In genomic region chr21:15848632-15849031, GRCh38 we compare ENCODE assay signal across 15 cellular contexts.
A peak's percentile ranks its signal among the peaks of the same experiment; 100 is the strongest.
DNase-seq lines count a peak whose midpoint lies in the region; ATAC-seq, FAIRE-seq and TF ChIP-seq lines count a peak whose summit lies in the region.
"Had no signal": no experiment of that assay in that cellular context is flagged by ENCODE, and none has a peak within 500 bp of the region (broad histone marks: within the 10 kb centered on the region; RNA-seq: fewer than 3 reads in every experiment).

No MANE protein-coding gene starts in this region.

- no peak for TF ChIP-seq RAD21 in A549 (conservative IDR thresholded peaks at IDR 0.05 in 1 of 2, IDR thresholded peaks at IDR 0.05 in 1 of 2)

- intact Hi-C loops in right cardiac atrium (cut with DNase I) (no loop called here), thyroid gland (cut with DNase I) (no loop called here)

- H3K4me2 ChIP-seq in A549, result peak overlapping the region; percentile 62

- H3K27me3 ChIP-seq in right cardiac atrium (ENCODE audit: control insufficient read depth, insufficient read depth) (no peaks in the 10 kb centered on the region), thyroid gland (no peaks in the 10 kb centered on the region), tibial nerve (no peaks in the 10 kb centered on the region)
- H3K27me3 ChIP-seq: transverse colon had no signal

- H3K4me1 ChIP-seq in A549 (peaks cover 44% of the 10 kb centered on the region), right cardiac atrium (ENCODE audit: control insufficient read depth, insufficient read depth, low read length) (no peaks in the 10 kb centered on the region), thyroid gland (no peaks in the 10 kb centered on the region), tibial nerve (peaks cover 0 to 8% (median 0%) of the 10 kb centered on the region in 4 donors)

- TF ChIP-seq POLR2A in A549 (IDR thresholded peaks at IDR 0.05; ENCODE audit: low read length) (no peak), thyroid gland (IDR thresholded peaks at IDR 0.05) (no peak), tibial nerve (IDR thresholded peaks at IDR 0.05) (no peak)

- ATAC-seq in A549, result peak; percentile 54 to 58; a peak in 3 of 6 replicates
- no peak for ATAC-seq in right cardiac atrium
- ATAC-seq in GM21447 (IDR thresholded peaks at IDR 0.05; ENCODE audit: unreplicated experiment), result no peak

- no peak for TF ChIP-seq CTCF in A549 (IDR thresholded peaks at IDR 0.05)
- TF ChIP-seq CTCF in thyroid gland (IDR thresholded peaks at IDR 0.05), result no peak
- no peak for TF ChIP-seq CTCF in tibial nerve (IDR thresholded peaks at IDR 0.05)

- H3K36me3 ChIP-seq in thyroid gland, result no peaks in the 10 kb centered on the region
- H3K36me3 ChIP-seq in tibial nerve, result peaks cover 0 to 4% (median 0%) of the 10 kb centered on the region in 3 donors
- H3K36me3 ChIP-seq: transverse colon had no signal

- H3K9me3 ChIP-seq in A549, result no peaks in the 10 kb centered on the region
- H3K9me3 ChIP-seq in right cardiac atrium (ENCODE audit: control insufficient read depth, low read length), result no peaks in the 10 kb centered on the region
- H3K9me3 ChIP-seq in thyroid gland, result no peaks in the 10 kb centered on the region
- H3K9me3 ChIP-seq in tibial nerve, result no peaks in the 10 kb centered on the region
- H3K9me3 ChIP-seq: transverse colon had no signal

- TF ChIP-seq EP300 in A549 (IDR thresholded peaks at IDR 0.05), result no peak
- TF ChIP-seq EP300 in tibial nerve (IDR thresholded peaks at IDR 0.05), result no peak

- DNase-seq in A549 (ENCODE audit: low read depth in 1 of 2, low spot score in 1 of 2), result peak; percentile 7 to 17
- peak; percentile 47 for DNase-seq in HPDE6-E6E7 (ENCODE audit: extremely low spot score)
- DNase-seq in amniotic epithelial cell (ENCODE audit: low read depth), result peak; percentile 66
- peak; percentile 72 for DNase-seq in glomerular endothelial cell (ENCODE audit: extremely low read depth, low read depth, low spot score)
- no peak for DNase-seq in right cardiac atrium
- no peak for DNase-seq in thyroid gland
- no peak for DNase-seq in tibial nerve (ENCODE audit: low spot score in 2 of 2)
- DNase-seq: activated naive CD4-positive, alpha-beta T cell treated with anti-CD3 and anti-CD28 coated beads, Interleukin-2, amount 50 U/mL, for 16 hours; AML-193; DMS 273 treated with DMSO at 0.1 percent for 48 hours; NCI-H146; posterior cingulate gyrus; transverse colon had no signal

- WGBS in A549 (ENCODE audit: missing lambda C conversion rate), result 31% methylated on average over 3 of the region's 3 CpGs
- WGBS in right cardiac atrium, result 93% methylated on average over 3 of the region's 3 CpGs
- 96 to 99% methylated on average over 3 of the region's 3 CpGs for WGBS in thyroid gland, 2 donors
- 85% methylated on average over 3 of the region's 3 CpGs for WGBS in tibial nerve, 2 donors

- H3K4me3 ChIP-seq in A549 (no peak overlapping the region), right cardiac atrium (ENCODE audit: low read length) (no peak overlapping the region), thyroid gland (replicated peaks in 1 of 3) (no peak overlapping the region), tibial nerve (no peak overlapping the region)
- H3K4me3 ChIP-seq: SK-N-MC, transverse colon had no signal

- no peak overlapping the region for H3K27ac ChIP-seq in A549
- no peak overlapping the region for H3K27ac ChIP-seq in right cardiac atrium (ENCODE audit: low read length)
- no peak overlapping the region for H3K27ac ChIP-seq in thyroid gland
- no peak overlapping the region for H3K27ac ChIP-seq in tibial nerve
- H3K27ac ChIP-seq: SK-N-MC, transverse colon had no signal

- FAIRE-seq in A549 (lab: Jason Lieb, UNC), result no peak

- POLR2A ChIA-PET in A549 (lab: Yijun Ruan, JAX), result no interaction called here

- CTCF ChIA-PET in A549 (lab: Yijun Ruan, JAX), result no interaction called here

TF ChIP-seq in A549, 52 proteins besides CTCF, POLR2A, EP300 and RAD21:
- TF ChIP-seq JUNB (IDR thresholded peaks at IDR 0.05) (peak; percentile 75), SREBF2 (IDR thresholded peaks at IDR 0.05) (no peak), FOSL2 (IDR thresholded peaks at IDR 0.05) (peak; percentile 75), FOSL2 (CRISPR knock-in tag; IDR thresholded peaks at IDR 0.05) (peak; percentile 80), GATA3 (IDR thresholded peaks at IDR 0.05; ENCODE audit: borderline replicate concordance) (peak; percentile 57; the same call in 1 of the 2 replicates), CEBPB (IDR thresholded peaks at IDR 0.05) (peak; percentile 27 to 46; a peak in 1 of 4 replicates)

Comparison
In these comparisons a context has a peak if more than half of its experiments do, and no peak if none do; other contexts are left out.
1. ATAC-seq: peak in A549 (2 of 2); none in right cardiac atrium (0 of 2) and GM21447 (single experiment).
2. DNase-seq: peak in A549 (2 of 2), HPDE6-E6E7 (single experiment), amniotic epithelial cell (single experiment) and glomerular endothelial cell (single experiment); none in right cardiac atrium (0 of 3), thyroid gland (0 of 2) and tibial nerve (0 of 2).